19 cellular contexts compared by ENCODE assay signal in the genomic region with DNA sequence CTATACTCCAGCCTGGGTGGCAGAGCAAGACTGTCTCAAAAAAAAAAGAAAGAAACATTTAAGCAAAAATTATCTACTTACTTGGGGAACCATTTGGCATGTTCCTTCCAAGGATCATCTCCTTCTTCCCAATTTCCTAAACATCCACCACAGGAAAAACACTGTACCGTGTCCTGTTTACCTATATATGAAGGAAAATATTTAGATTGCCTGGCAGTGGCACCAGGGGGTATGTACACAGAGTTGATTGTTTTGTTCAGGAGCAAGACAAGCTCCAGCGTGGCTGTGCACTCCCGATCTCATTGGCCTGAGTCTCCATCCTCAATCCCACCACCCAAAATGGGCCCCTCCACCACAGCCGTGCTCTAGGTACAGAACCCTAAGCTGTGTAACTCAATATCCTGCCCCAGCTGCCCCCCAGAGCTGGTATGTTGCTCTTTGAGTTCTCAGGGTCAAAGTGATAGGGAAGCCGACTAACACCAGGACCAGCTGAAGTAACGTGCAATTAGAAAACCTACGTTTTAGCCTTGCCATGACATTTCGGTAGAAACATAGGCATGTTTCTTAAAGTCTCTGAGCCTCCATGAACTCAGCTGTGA.
"Had no signal": no experiment of that assay in that cellular context is flagged by ENCODE, and none has a peak within 500 bp of the region (broad histone marks: within the 10 kb centered on the region; RNA-seq: fewer than 3 reads in every experiment).

No MANE protein-coding gene starts in this region.

- H3K36me3 Mint-ChIP-seq: natural killer cell had no signal

- H3K36me3 ChIP-seq: brain microvascular endothelial cell, lower lobe of right lung, tibial artery had no signal

- H3K27ac Mint-ChIP-seq: activated CD4-positive, alpha-beta T cell treated with anti-CD3 and anti-CD28 coated beads for 36 hours; activated CD8-positive, alpha-beta T cell treated with anti-CD3 and anti-CD28 coated beads for 36 hours; activated naive CD8-positive, alpha-beta T cell treated with anti-CD3 and anti-CD28 coated beads, Interleukin-2, amount 50 U/mL, for 24 hours; activated T-cell treated with anti-CD3 and anti-CD28 coated beads, Interleukin-2, amount 50 U/mL, for 24 hours; activated T-helper 2 cell treated with anti-CD3 and anti-CD28 coated beads, Interferon-gamma antibody, Interleukin-2, Interleukin-4, amounts not matched to agents 10 μg/mL and 5 μg/mL and 100 μg/mL, durations not matched to agents 14 hours and 24 hours and 36 hours; natural killer cell had no signal

- DNase-seq: activated CD4-positive, alpha-beta T cell treated with anti-CD3 and anti-CD28 coated beads for 36 hours; activated CD8-positive, alpha-beta T cell treated with anti-CD3 and anti-CD28 coated beads for 36 hours; activated naive CD4-positive, alpha-beta T cell treated with Interleukin-2 at 50 U/mL for 16 hours; activated naive CD8-positive, alpha-beta T cell treated with anti-CD3 and anti-CD28 coated beads, Interleukin-2, amount 50 U/mL, for 24 hours; activated T-cell treated with anti-CD3 and anti-CD28 coated beads, Interleukin-2, amount 50 U/mL, for 24 hours; brain microvascular endothelial cell; central memory CD4-positive, alpha-beta T cell; left colon; lower lobe of right lung; natural killer cell; stimulated activated CD4-positive, alpha-beta T cell treated with anti-CD3 and anti-CD28 coated beads, Interleukin-12 subunit alpha, Interleukin-12 subunit beta, amount 100 ng/mL, for 4 hours; stimulated activated naive CD8-positive, alpha-beta T cell treated with anti-CD3 and anti-CD28 coated beads, Interleukin-15, Interleukin-2, amounts not matched to agents 100 U/mL and 50 U/mL, for 24 hours; substantia nigra; T-helper 2 cell; tibial artery had no signal

- H3K4me3 ChIP-seq: lower lobe of right lung, tibial artery had no signal

- H3K9me3 Mint-ChIP-seq: activated CD8-positive, alpha-beta T cell treated with anti-CD3 and anti-CD28 coated beads for 36 hours; activated naive CD8-positive, alpha-beta T cell treated with anti-CD3 and anti-CD28 coated beads, Interleukin-2, amount 50 U/mL, for 24 hours; activated T-cell treated with anti-CD3 and anti-CD28 coated beads, Interleukin-2, amount 50 U/mL, for 24 hours; activated T-helper 2 cell treated with anti-CD3 and anti-CD28 coated beads, Interferon-gamma antibody, Interleukin-2, Interleukin-4, amounts not matched to agents 10 μg/mL and 5 μg/mL and 100 μg/mL, durations not matched to agents 14 hours and 24 hours and 36 hours; natural killer cell had no signal

- H3K9me3 ChIP-seq: lower lobe of right lung, neutrophil, tibial artery had no signal

- H3K27ac ChIP-seq: brain microvascular endothelial cell, lower lobe of right lung, neutrophil, parathyroid adenoma, tibial artery had no signal

- H3K4me3 Mint-ChIP-seq: activated CD4-positive, alpha-beta T cell treated with anti-CD3 and anti-CD28 coated beads for 36 hours; activated CD8-positive, alpha-beta T cell treated with anti-CD3 and anti-CD28 coated beads for 36 hours; activated naive CD8-positive, alpha-beta T cell treated with anti-CD3 and anti-CD28 coated beads, Interleukin-2, amount 50 U/mL, for 24 hours; activated T-cell treated with anti-CD3 and anti-CD28 coated beads, Interleukin-2, amount 50 U/mL, for 24 hours; natural killer cell had no signal

- H3K4me1 Mint-ChIP-seq: activated CD4-positive, alpha-beta T cell treated with anti-CD3 and anti-CD28 coated beads for 36 hours; activated naive CD8-positive, alpha-beta T cell treated with anti-CD3 and anti-CD28 coated beads, Interleukin-2, amount 50 U/mL, for 24 hours; natural killer cell had no signal

- H3K27me3 ChIP-seq: brain microvascular endothelial cell, neutrophil, tibial artery had no signal

- H3K27me3 Mint-ChIP-seq: activated CD4-positive, alpha-beta T cell treated with anti-CD3 and anti-CD28 coated beads for 36 hours; activated CD8-positive, alpha-beta T cell treated with anti-CD3 and anti-CD28 coated beads for 36 hours; activated naive CD8-positive, alpha-beta T cell treated with anti-CD3 and anti-CD28 coated beads, Interleukin-2, amount 50 U/mL, for 24 hours; activated T-cell treated with anti-CD3 and anti-CD28 coated beads, Interleukin-2, amount 50 U/mL, for 24 hours had no signal

- ATAC-seq: activated CD4-positive, alpha-beta T cell treated with anti-CD3 and anti-CD28 coated beads for 36 hours; activated CD8-positive, alpha-beta T cell treated with anti-CD3 and anti-CD28 coated beads for 36 hours; activated naive CD8-positive, alpha-beta T cell treated with anti-CD3 and anti-CD28 coated beads, Interleukin-2, amount 50 U/mL, for 24 hours; esophagus mucosa; left colon; lower lobe of right lung; natural killer cell; stimulated activated naive CD8-positive, alpha-beta T cell treated with anti-CD3 and anti-CD28 coated beads, Interleukin-15, Interleukin-2, amounts not matched to agents 100 U/mL and 50 U/mL, for 24 hours had no signal
